In the genomic region with DNA sequence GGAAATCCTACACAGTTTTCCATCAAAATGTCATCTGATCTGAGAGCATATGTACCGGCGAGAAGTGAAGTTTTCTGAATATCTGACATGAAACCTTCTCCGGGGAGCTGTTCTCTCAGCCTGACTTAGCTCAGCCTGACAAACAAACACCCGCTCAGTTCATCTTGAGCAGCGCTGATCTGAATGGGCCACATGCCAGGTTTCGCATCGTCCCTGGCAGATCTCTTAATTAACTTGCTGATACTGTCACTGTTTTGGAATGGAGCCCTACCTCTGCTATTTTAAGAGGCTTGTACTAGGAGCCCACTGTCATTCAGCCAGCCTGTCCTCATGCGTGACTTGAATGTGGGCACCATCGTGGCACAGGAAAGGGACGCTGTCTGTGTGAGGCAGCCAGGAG, we compare ENCODE assay signal across 16 cellular contexts.
DNase-seq lines count a peak whose midpoint lies in the region; ATAC-seq, FAIRE-seq and TF ChIP-seq lines count a peak whose summit lies in the region.
"Had no signal": no experiment of that assay in that cellular context is flagged by ENCODE, and none has a peak within 500 bp of the region (broad histone marks: within the 10 kb centered on the region; RNA-seq: fewer than 3 reads in every experiment).

No MANE protein-coding gene starts in this region.

- no TSS peak for BruUV-seq in IMR-90 (replicated peaks; lab: Mats Ljungman, UMichigan)

- no peak overlapping the region for H3K23ac ChIP-seq in IMR-90 (ENCODE audit: low read depth, low read length)

- no peak overlapping the region for H2BK15ac ChIP-seq in IMR-90 (ENCODE audit: low read depth, low read length)

- H3K9me1 ChIP-seq in IMR-90 (ENCODE audit: insufficient read depth, low read length), result no peaks in the 10 kb centered on the region

- TF ChIP-seq CTCF in IMR-90 (conservative IDR thresholded peaks at IDR 0.05; ENCODE audit: low read depth, low read length), result no peak
- no peak for TF ChIP-seq CTCF in neural progenitor cell (IDR thresholded peaks at IDR 0.05)
- TF ChIP-seq CTCF in pancreas (IDR thresholded peaks at IDR 0.05), result no peak

- no peak overlapping the region for H4K8ac ChIP-seq in IMR-90 (ENCODE audit: low read depth in 2 of 2, low read length in 2 of 2)

- ATAC-seq in IMR-90 (ENCODE audit: low read depth), result no peak; the same call in 1 of the 2 replicates
- no peak for ATAC-seq in pancreas
- ATAC-seq: naive thymus-derived CD4-positive, alpha-beta T cell had no signal

- H3K9me3 Mint-ChIP-seq in neural progenitor cell, result no peaks in the 10 kb centered on the region
- H3K9me3 Mint-ChIP-seq: activated T-helper 1 cell treated with anti-CD3 and anti-CD28 coated beads, Interleukin-12 subunit alpha, Interleukin-12 subunit beta, Interleukin-2, Interleukin-4 antibody, amounts not matched to agents 30 ng/mL and 10 ng/mL and 1 ng/mL, durations not matched to agents 14 hours and 24 hours and 36 hours; HFFc6; naive thymus-derived CD4-positive, alpha-beta T cell had no signal

- H3K27me3 Mint-ChIP-seq in neural progenitor cell (ENCODE audit: insufficient read depth, low read depth), result peaks cover 2% of the 10 kb centered on the region
- H3K27me3 Mint-ChIP-seq: naive thymus-derived CD4-positive, alpha-beta T cell had no signal

- no peak overlapping the region for H2AK5ac ChIP-seq in IMR-90 (ENCODE audit: low read depth, low read length)

- H3K4me1 ChIP-seq in IMR-90 (ENCODE audit: control insufficient read depth, insufficient read depth, low read length) (no peaks in the 10 kb centered on the region), neural progenitor cell (no peaks in the 10 kb centered on the region), pancreas (no peaks in the 10 kb centered on the region)

- H3K27ac ChIP-seq in IMR-90 (ENCODE audit: insufficient read depth, low read length) (no peak overlapping the region), caudate nucleus (ENCODE audit: low read depth, low read length) (no peak overlapping the region), neural progenitor cell (no peak overlapping the region), pancreas (no peak overlapping the region)
- H3K27ac ChIP-seq: skin epidermis had no signal

- H3K4me3 ChIP-seq in IMR-90 (ENCODE audit: insufficient read depth, low read depth, low read length) (no peak overlapping the region), neural progenitor cell (no peak overlapping the region), pancreas (no peak overlapping the region)
- H3K4me3 ChIP-seq: skin epidermis had no signal

- CTCF ChIA-PET in IMR-90 (lab: Yijun Ruan, JAX), result no interaction called here

- H3K4ac ChIP-seq in IMR-90 (ENCODE audit: low read depth, low read length), result no peak overlapping the region

- DNase-seq in IMR-90 (peak; percentile 5), NCI-H345 treated with DMSO at 0.1 percent for 48 hours (lab: John Stamatoyannopoulos, UW; ENCODE audit: unreplicated experiment) (peak; percentile 27), caudate nucleus (lab: John Stamatoyannopoulos, UW) (peak in 50 of 61 donors; percentile 4 to 85 (median 28)), neural progenitor cell (ENCODE audit: low spot score) (peak; percentile 26), HuH-7.5 (ENCODE audit: low spot score) (no peak), pancreas (no peak), posterior vena cava (ENCODE audit: low spot score) (no peak), OCI-M2 (lab: John Stamatoyannopoulos, UW; ENCODE audit: unreplicated experiment) (no peak)
- DNase-seq: activated CD4-positive, alpha-beta T cell treated with anti-CD3 and anti-CD28 coated beads, Interleukin-2, amount 50 U/mL, for 1 hour; effector memory CD4-positive, alpha-beta T cell; HFFc6; kidney glomerular epithelial cell; naive thymus-derived CD4-positive, alpha-beta T cell; NCI-H1417 treated with DMSO at 0.1 percent for 48 hours had no signal

- in situ Hi-C loops in IMR-90 (cut with MboI; ENCODE audit: low sequenced_read_pairs), result no loop called here

- no peaks in the 10 kb centered on the region for H3K36me3 Mint-ChIP-seq in neural progenitor cell
- H3K36me3 Mint-ChIP-seq: naive thymus-derived CD4-positive, alpha-beta T cell had no signal

- H3K14ac ChIP-seq in IMR-90 (replicated peaks; ENCODE audit: low read depth, low read length), result no peak overlapping the region

- H3K9ac ChIP-seq in IMR-90 (ENCODE audit: low read depth, low read length) (no peak overlapping the region), neural progenitor cell (no peak overlapping the region)

- no peak overlapping the region for H2AK9ac ChIP-seq in IMR-90 (replicated peaks; ENCODE audit: low read depth, low read length, poor library complexity)

- H3K4me3 Mint-ChIP-seq in neural progenitor cell, result no peak overlapping the region
- H3K4me3 Mint-ChIP-seq: activated T-helper 1 cell treated with anti-CD3 and anti-CD28 coated beads, Interleukin-12 subunit alpha, Interleukin-12 subunit beta, Interleukin-2, Interleukin-4 antibody, amounts not matched to agents 30 ng/mL and 10 ng/mL and 1 ng/mL, durations not matched to agents 14 hours and 24 hours and 36 hours; HFFc6; naive thymus-derived CD4-positive, alpha-beta T cell had no signal

- no peak overlapping the region for H3K18ac ChIP-seq in IMR-90 (ENCODE audit: low read depth, low read length)

- H3K79me2 ChIP-seq in neural progenitor cell (ENCODE audit: low read depth), result no peaks in the 10 kb centered on the region

- H3K4me2 ChIP-seq in IMR-90 (ENCODE audit: low read depth, low read length) (no peak overlapping the region), neural progenitor cell (no peak overlapping the region)

- H3K9me3 ChIP-seq in IMR-90 (ENCODE audit: control insufficient read depth, insufficient read depth, low read length), result no peaks in the 10 kb centered on the region
- no peaks in the 10 kb centered on the region for H3K9me3 ChIP-seq in neural progenitor cell (ENCODE audit: low read depth)
- H3K9me3 ChIP-seq in pancreas, result no peaks in the 10 kb centered on the region

- no peaks in the 10 kb centered on the region for H3K79me1 ChIP-seq in IMR-90 (ENCODE audit: low read depth in 1 of 2, low read length in 2 of 2)

- no peaks in the 10 kb centered on the region for H3K4me1 Mint-ChIP-seq in neural progenitor cell
- H3K4me1 Mint-ChIP-seq: naive thymus-derived CD4-positive, alpha-beta T cell had no signal

- no peak overlapping the region for H2AFZ ChIP-seq in IMR-90 (replicated peaks; ENCODE audit: low read length, poor library complexity)
- H2AFZ ChIP-seq in neural progenitor cell (replicated peaks), result no peak overlapping the region

- FAIRE-seq in pancreas (lab: Jason Lieb, UNC), result no peak

- H4K20me1 ChIP-seq in IMR-90 (ENCODE audit: insufficient read depth, low read length), result no peaks in the 10 kb centered on the region
- H4K20me1 ChIP-seq in neural progenitor cell (ENCODE audit: low read depth), result no peaks in the 10 kb centered on the region

- 9% methylated on average over 7 of the region's 10 CpGs; no CpG with 5 or more reads in 1 of the 2 experiments for WGBS in IMR-90 (ENCODE audit: extremely low coverage in 2 of 2, insufficient read length in 1 of 2), 2 experiments
- 65 to 68% methylated on average over 10 of the region's 10 CpGs for WGBS in pancreas, 2 donors

- 0 out of 2 replicates have a peak overlapping the region, but pooled peaks have one; percentile 4 for H3K56ac ChIP-seq in IMR-90 (ENCODE audit: extremely low read depth, insufficient read depth, low read length)

- dilution Hi-C loops in IMR-90 (cut with HindIII; ENCODE audit: low sequenced_read_pairs, unreplicated experiment), result no loop called here

- H3F3A ChIP-seq in neural progenitor cell (ENCODE audit: low read depth), result no peaks in the 10 kb centered on the region

- POLR2A ChIA-PET in IMR-90 (lab: Charles Lee; ENCODE audit: unreplicated experiment), result no interaction called here

- H3K36me3 ChIP-seq in IMR-90 (ENCODE audit: control insufficient read depth, insufficient read depth, low read length) (no peaks in the 10 kb centered on the region), neural progenitor cell (no peaks in the 10 kb centered on the region), pancreas (no peaks in the 10 kb centered on the region)

- intact Hi-C loops in IMR-90 (cut with micrococcal nuclease) (no loop called here), pancreas (cut with DNase I) (no loop called here), posterior vena cava (cut with DNase I) (no loop called here)

- TF ChIP-seq RAD21 in IMR-90 (IDR thresholded peaks at IDR 0.05; ENCODE audit: low read length), result no peak

- TF ChIP-seq POLR2A in IMR-90 (IDR thresholded peaks at IDR 0.05; ENCODE audit: low read depth, low read length), result no peak

- no peak overlapping the region for H4K5ac ChIP-seq in IMR-90 (ENCODE audit: low read depth, low read length)

- H2BK5ac ChIP-seq in IMR-90 (ENCODE audit: low read depth, low read length, poor library complexity, severe bottlenecking), result no peak overlapping the region

- no peak overlapping the region for H2BK120ac ChIP-seq in IMR-90 (ENCODE audit: low read depth, low read length)

- H3K27me3 ChIP-seq in IMR-90 (ENCODE audit: control insufficient read depth, insufficient read depth, low read length), result peaks cover 15% of the 10 kb centered on the region
- no peaks in the 10 kb centered on the region for H3K27me3 ChIP-seq in neural progenitor cell
- no peaks in the 10 kb centered on the region for H3K27me3 ChIP-seq in pancreas

- no peak overlapping the region for H3K27ac Mint-ChIP-seq in neural progenitor cell
- H3K27ac Mint-ChIP-seq: activated T-helper 1 cell treated with anti-CD3 and anti-CD28 coated beads, Interleukin-12 subunit alpha, Interleukin-12 subunit beta, Interleukin-2, Interleukin-4 antibody, amounts not matched to agents 30 ng/mL and 10 ng/mL and 1 ng/mL, durations not matched to agents 14 hours and 24 hours and 36 hours; HFFc6; naive thymus-derived CD4-positive, alpha-beta T cell had no signal

- no peak overlapping the region for H2BK20ac ChIP-seq in IMR-90 (ENCODE audit: low read depth, low read length)

- no peak overlapping the region for H4K91ac ChIP-seq in IMR-90 (ENCODE audit: insufficient read depth, low read depth, low read length)

TF ChIP-seq in IMR-90, 13 proteins besides CTCF, POLR2A, EP300 and RAD21 (continues in another document):
- TF ChIP-seq RCOR1 (IDR thresholded peaks at IDR 0.05; ENCODE audit: insufficient replicate concordance, low read length), result no peak
- no peak for TF ChIP-seq MAFK (IDR thresholded peaks at IDR 0.05; ENCODE audit: low read depth, low read length)
- TF ChIP-seq, protein P1, sequence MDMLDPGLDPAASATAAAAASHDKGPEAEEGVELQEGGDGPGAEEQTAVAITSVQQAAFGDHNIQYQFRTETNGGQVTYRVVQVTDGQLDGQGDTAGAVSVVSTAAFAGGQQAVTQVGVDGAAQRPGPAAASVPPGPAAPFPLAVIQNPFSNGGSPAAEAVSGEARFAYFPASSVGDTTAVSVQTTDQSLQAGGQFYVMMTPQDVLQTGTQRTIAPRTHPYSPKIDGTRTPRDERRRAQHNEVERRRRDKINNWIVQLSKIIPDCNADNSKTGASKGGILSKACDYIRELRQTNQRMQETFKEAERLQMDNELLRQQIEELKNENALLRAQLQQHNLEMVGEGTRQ (IDR thresholded peaks at IDR 0.05; ENCODE audit: low read depth, low read length), result no peak
- TF ChIP-seq MAZ (IDR thresholded peaks at IDR 0.05; ENCODE audit: borderline replicate concordance, low read depth, low read length), result no peak
- TF ChIP-seq NFE2L2 (IDR thresholded peaks at IDR 0.05; ENCODE audit: low read depth, low read length), result no peak
- TF ChIP-seq BHLHE40 (IDR thresholded peaks at IDR 0.05; ENCODE audit: low read depth, low read length), result no peak
- no peak for TF ChIP-seq RFX5 (IDR thresholded peaks at IDR 0.05; ENCODE audit: low read depth, low read length)

Comparison
In these comparisons a context has a peak if more than half of its experiments do, and no peak if none do; other contexts are left out.
1. DNase-seq: peak in IMR-90 (single experiment), NCI-H345 treated with DMSO at 0.1 percent for 48 hours (single experiment), caudate nucleus (50 of 61) and neural progenitor cell (single experiment); none in HuH-7.5 (single experiment), pancreas (0 of 6), posterior vena cava (single experiment) and OCI-M2 (single experiment).